In the genomic region with DNA sequence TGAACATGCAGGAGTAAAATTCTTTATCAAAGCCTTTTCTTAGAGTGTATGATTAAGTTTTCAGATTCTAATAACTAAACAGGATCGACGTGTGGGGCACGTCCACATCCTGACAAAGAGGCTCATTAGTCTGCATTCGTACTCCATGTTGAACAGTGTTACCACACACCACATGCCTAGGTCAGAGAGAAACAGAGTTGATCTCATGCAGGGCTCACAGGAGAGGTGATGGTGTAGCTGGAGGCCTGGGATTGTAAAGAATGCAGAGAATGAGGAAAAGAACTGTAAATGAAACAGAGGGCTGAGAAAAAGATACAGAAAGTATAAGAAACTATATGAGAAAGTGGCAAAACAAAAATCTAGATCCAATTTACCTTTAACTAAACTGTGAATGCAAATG, we compare ENCODE assay signal across 29 cellular contexts.
"Had no signal": no experiment of that assay in that cellular context is flagged by ENCODE, and none has a peak within 500 bp of the region (broad histone marks: within the 10 kb centered on the region; RNA-seq: fewer than 3 reads in every experiment).

No MANE protein-coding gene starts in this region.

- DNase-seq: activated CD4-positive, alpha-beta T cell treated with anti-CD3 and anti-CD28 coated beads for 4 hours; activated CD4-positive, alpha-beta T cell treated with anti-CD3 and anti-CD28 coated beads, Interleukin-2, amount 50 U/mL, for 4 hours; activated naive CD4-positive, alpha-beta T cell; activated naive CD8-positive, alpha-beta T cell treated with anti-CD3 and anti-CD28 coated beads for 36 hours; activated T-cell treated with anti-CD3 and anti-CD28 coated beads for 4 hours; activated T-cell treated with anti-CD3 and anti-CD28 coated beads, Interleukin-2, amount 50 U/mL, for 72 hours; adrenal gland; aorta; brain microvascular endothelial cell; caudate nucleus; foreskin keratinocyte; heart right ventricle; left ventricle myocardium inferior; naive thymus-derived CD4-positive, alpha-beta T cell; nucleus accumbens; right cardiac atrium; stimulated activated CD4-positive, alpha-beta T cell treated with anti-CD3 and anti-CD28 coated beads, Interleukin-15, amount 100 ng/mL, for 24 hours; stimulated activated CD4-positive, alpha-beta T cell treated with anti-CD3 and anti-CD28 coated beads, Interleukin-2, amount 100 ng/mL, for 24 hours; stimulated activated naive B cell treated with anti-CD40 and anti-IgM and Interleukin-4, amounts not matched to agents 10 μg/mL and 1 μg/mL and 100 μg/mL, for 72 hours; stomach; T-helper 9 cell; thyroid gland; upper lobe of right lung had no signal

- H3K36me3 Mint-ChIP-seq: activated naive CD8-positive, alpha-beta T cell treated with anti-CD3 and anti-CD28 coated beads for 36 hours; naive thymus-derived CD4-positive, alpha-beta T cell; stimulated activated naive B cell treated with anti-CD40 and anti-IgM and Interleukin-4, amounts not matched to agents 10 μg/mL and 1 μg/mL and 100 μg/mL, for 72 hours had no signal

- H3K4me1 ChIP-seq: adrenal gland, esophagus muscularis mucosa, foreskin keratinocyte, heart right ventricle, left ventricle myocardium inferior, parathyroid adenoma, stomach, thyroid gland, upper lobe of right lung had no signal

- H3K4me3 ChIP-seq: adrenal gland, esophagus muscularis mucosa, heart right ventricle, left ventricle myocardium inferior, lung, stomach, thyroid gland, upper lobe of right lung had no signal

- ATAC-seq: activated T-cell treated with anti-CD3 and anti-CD28 coated beads, Interleukin-2, amount 50 U/mL, for 72 hours; foreskin keratinocyte; heart right ventricle; naive thymus-derived CD4-positive, alpha-beta T cell; right cardiac atrium; stimulated activated naive B cell treated with anti-CD40 and anti-IgM and Interleukin-4, amounts not matched to agents 10 μg/mL and 1 μg/mL and 100 μg/mL, for 72 hours; upper lobe of right lung had no signal

- H3K4me3 Mint-ChIP-seq: activated naive CD8-positive, alpha-beta T cell treated with anti-CD3 and anti-CD28 coated beads for 36 hours; activated T-cell treated with anti-CD3 and anti-CD28 coated beads, Interleukin-2, amount 50 U/mL, for 72 hours; naive thymus-derived CD4-positive, alpha-beta T cell; neural crest cell; stimulated activated naive B cell treated with anti-CD40 and anti-IgM and Interleukin-4, amounts not matched to agents 10 μg/mL and 1 μg/mL and 100 μg/mL, for 72 hours; T-helper 1 cell treated with Interleukin-12 subunit alpha and Interleukin-12 subunit beta and Interleukin-4 antibody, amounts not matched to agents 30 μg/mL and 1 μg/mL, for 36 hours had no signal

- H3K27ac ChIP-seq: adrenal gland, brain microvascular endothelial cell, esophagus muscularis mucosa, foreskin keratinocyte, heart right ventricle, left ventricle myocardium inferior, parathyroid adenoma, stomach, thyroid gland, upper lobe of right lung, VCaP had no signal

- H3K9me3 ChIP-seq: adrenal gland, esophagus muscularis mucosa, heart right ventricle, left ventricle myocardium inferior, stomach, thyroid gland, upper lobe of right lung had no signal

- H3K36me3 ChIP-seq: adrenal gland, brain microvascular endothelial cell, esophagus muscularis mucosa, heart right ventricle, left ventricle myocardium inferior, stomach, thyroid gland, upper lobe of right lung had no signal

- H3K9me3 Mint-ChIP-seq: activated naive CD8-positive, alpha-beta T cell treated with anti-CD3 and anti-CD28 coated beads for 36 hours; neural crest cell; stimulated activated naive B cell treated with anti-CD40 and anti-IgM and Interleukin-4, amounts not matched to agents 10 μg/mL and 1 μg/mL and 100 μg/mL, for 72 hours; T-helper 1 cell treated with Interleukin-12 subunit alpha and Interleukin-12 subunit beta and Interleukin-4 antibody, amounts not matched to agents 30 μg/mL and 1 μg/mL, for 36 hours had no signal

- H3K27me3 Mint-ChIP-seq: activated naive CD8-positive, alpha-beta T cell treated with anti-CD3 and anti-CD28 coated beads for 36 hours; naive thymus-derived CD4-positive, alpha-beta T cell had no signal

- H3K27ac Mint-ChIP-seq: activated naive CD8-positive, alpha-beta T cell treated with anti-CD3 and anti-CD28 coated beads for 36 hours; activated T-cell treated with anti-CD3 and anti-CD28 coated beads, Interleukin-2, amount 50 U/mL, for 72 hours; naive thymus-derived CD4-positive, alpha-beta T cell; stimulated activated naive B cell treated with anti-CD40 and anti-IgM and Interleukin-4, amounts not matched to agents 10 μg/mL and 1 μg/mL and 100 μg/mL, for 72 hours; T-helper 1 cell treated with Interleukin-12 subunit alpha and Interleukin-12 subunit beta and Interleukin-4 antibody, amounts not matched to agents 30 μg/mL and 1 μg/mL, for 36 hours had no signal

- H3K27me3 ChIP-seq: adrenal gland, brain microvascular endothelial cell, foreskin keratinocyte, stomach, thyroid gland, upper lobe of right lung had no signal
